Comparison of ENCODE assay signal across 8 cellular contexts in genomic region chr5:116575635-116576042, GRCh38. TPM values are rescaled to one million over a fixed set of nuclear protein-coding genes. Genes with fewer than 3 reads are reported as not detected.
DNase-seq lines count a peak whose midpoint lies in the region; ATAC-seq and TF ChIP-seq lines count a peak whose summit lies in the region.

No MANE protein-coding gene starts in this region.

- TF ChIP-seq CTCF in heart left ventricle (IDR thresholded peaks at IDR 0.05) (no peak), astrocyte of the cerebellum (IDR thresholded peaks at IDR 0.05; ENCODE audit: low read depth, low read length, missing control alignments) (no peak), kidney epithelial cell (IDR thresholded peaks at IDR 0.05; ENCODE audit: insufficient read depth, low read length, poor library complexity, severe bottlenecking) (no peak), suprapubic skin (IDR thresholded peaks at IDR 0.05) (no peak), omental fat pad (IDR thresholded peaks at IDR 0.05) (no peak)

- H3K27me3 ChIP-seq in heart left ventricle: peaks cover 0 to 56% (median 3%) of the 10 kb centered on the region in 9 donors
- H3K27me3 ChIP-seq in kidney epithelial cell (ENCODE audit: control insufficient read depth, insufficient read depth, low read length): peaks cover 10% of the 10 kb centered on the region
- H3K27me3 ChIP-seq in suprapubic skin: peaks cover 24% of the 10 kb centered on the region

- no peaks in the 10 kb centered on the region for H3K36me3 ChIP-seq in heart left ventricle
- H3K36me3 ChIP-seq in kidney epithelial cell (ENCODE audit: control insufficient read depth, insufficient read depth, low read length): no peaks in the 10 kb centered on the region
- H3K36me3 ChIP-seq in suprapubic skin: no peaks in the 10 kb centered on the region

- H3K4me3 ChIP-seq in heart left ventricle (peak overlapping the region; percentile 42 to 84 (median 68)), astrocyte of the cerebellum (ENCODE audit: low read depth, low read length) (peak overlapping the region; percentile 55), kidney epithelial cell (ENCODE audit: low read depth, low read length) (peak overlapping the region; percentile 87), suprapubic skin (peak overlapping the region; percentile 70)

- 0 to 2% (median 1%) methylated on average over 20 to 21 of the region's 21 CpGs for WGBS in heart left ventricle, 4 donors
- 0% methylated on average over 17 of the region's 21 CpGs for WGBS in suprapubic skin

- TF ChIP-seq POLR2A in heart left ventricle (IDR thresholded peaks at IDR 0.05) (no peak), suprapubic skin (IDR thresholded peaks at IDR 0.05) (no peak)

- intact Hi-C loops in heart left ventricle (cut with DNase I): loop anchor here (2.0 to 10.0 kb wide), 8 partner anchors 52 to 441 kb away; no protein-coding TSS in a partner anchor
- intact Hi-C loops in cardiac septum (cut with DNase I): loop anchor here (2.0 to 5.0 kb wide), 2 partner anchors 162 to 371 kb away; no protein-coding TSS in a partner anchor

- ATAC-seq in heart left ventricle (peak in 1 of 4 donors; percentile 8), omental fat pad (ENCODE audit: low FRiP score) (no peak), HG03135 (IDR thresholded peaks at IDR 0.05; ENCODE audit: unreplicated experiment) (no peak)

- H3K27ac ChIP-seq in heart left ventricle: peak overlapping the region in 11 of 12 donors; percentile 11 to 85 (median 81)
- peak overlapping the region; percentile 70 for H3K27ac ChIP-seq in suprapubic skin

- in situ Hi-C loops in astrocyte of the cerebellum (cut with HindIII; ENCODE audit: low sequenced_read_pairs): no loop called here

- H3K4me1 ChIP-seq in heart left ventricle (peaks cover 0 to 43% (median 22%) of the 10 kb centered on the region in 12 donors), suprapubic skin (peaks cover 45% of the 10 kb centered on the region)

- no peaks in the 10 kb centered on the region for H3K9me3 ChIP-seq in heart left ventricle
- no peaks in the 10 kb centered on the region for H3K9me3 ChIP-seq in suprapubic skin

- TF ChIP-seq EP300 in suprapubic skin (IDR thresholded peaks at IDR 0.05): no peak

- peak in 2 of 5 donors; percentile 28 for DNase-seq in heart left ventricle
- DNase-seq in cardiac septum (ENCODE audit: low spot score): no peak
- no peak for DNase-seq in astrocyte of the cerebellum (ENCODE audit: low read depth)
- no peak for DNase-seq in kidney epithelial cell (ENCODE audit: low read depth)
- no peak for DNase-seq in suprapubic skin (ENCODE audit: low spot score in 2 of 2)
- no peak for DNase-seq in NCI-H82 (lab: John Stamatoyannopoulos, UW)
- no peak for DNase-seq in omental fat pad (ENCODE audit: low spot score)

RNA-seq across cellular contexts. Expression of gene SEMA6A, which starts 1.0 kb away (rescaled TPM):
- total RNA-seq in heart left ventricle (10 to 100 TPM in 1 of 9 donors, 1 to 10 TPM in 8; 4.2 to 12.7 (median 7.2) TPM), cardiac septum (4.5 TPM), kidney epithelial cell (6.3 and 9.2 TPM in 2 replicates), suprapubic skin (10 to 100 TPM in 3 of 4 donors, 1 to 10 TPM in 1; 7.4 to 27.8 (median 15.5) TPM), omental fat pad (10 to 100 TPM; 21.3 to 70.3 (median 40.9) TPM)
- 1 to 10 TPM; 2.2 to 2.9 TPM for polyA plus RNA-seq in heart left ventricle
